8 cellular contexts compared by ENCODE assay signal in genomic region chrX:103687696-103688191, GRCh38. TPM values are rescaled to one million over a fixed set of nuclear protein-coding genes. Genes with fewer than 3 reads are reported as not detected.
DNase-seq lines count a peak whose midpoint lies in the region; ATAC-seq and TF ChIP-seq lines count a peak whose summit lies in the region.

No MANE protein-coding gene starts in this region.

- ATAC-seq in GM21381 (IDR thresholded peaks at IDR 0.05; ENCODE audit: unreplicated experiment) (no peak), GM18907 (IDR thresholded peaks at IDR 0.05; ENCODE audit: unreplicated experiment) (no peak)

- H3K9me3 ChIP-seq in ascending aorta, result no peaks in the 10 kb centered on the region

- DNase-seq in GF-D8 (lab: John Stamatoyannopoulos, UW) (peak; percentile 24), NCI-H1105 treated with DMSO at 0.1 percent for 48 hours (lab: John Stamatoyannopoulos, UW) (peak; percentile 73), T follicular helper cell (ENCODE audit: low read depth) (peak; percentile 17), ascending aorta (ENCODE audit: low spot score in 2 of 2) (peak in 1 of 2 donors; percentile 81), hepatic stellate cell (ENCODE audit: low spot score) (peak; percentile 41)

- H3K4me3 ChIP-seq in ascending aorta (peak overlapping the region; percentile 52 to 63), rectal smooth muscle tissue (ENCODE audit: low read length) (peak overlapping the region; percentile 86)

- intact Hi-C loops in ascending aorta (cut with DNase I), result loop anchor here (2.0 to 10.0 kb wide), 9 partner anchors 59 to 1755 kb away; partner anchors contain the start of genes RAB9B, SLC25A53, TCEAL1 and TCEAL3

- peak overlapping the region; percentile 83 for H3K9ac ChIP-seq in rectal smooth muscle tissue (ENCODE audit: low read length)

- no peaks in the 10 kb centered on the region for H3K4me1 ChIP-seq in ascending aorta
- H3K4me1 ChIP-seq in rectal smooth muscle tissue (ENCODE audit: control insufficient read depth, insufficient read depth, low read length), result no peaks in the 10 kb centered on the region

- H3K36me3 ChIP-seq in ascending aorta (peaks cover 7 to 10% of the 10 kb centered on the region in 2 donors), rectal smooth muscle tissue (ENCODE audit: control insufficient read depth, insufficient read depth, low read length) (peaks cover 3% of the 10 kb centered on the region)

- H3K27me3 ChIP-seq in ascending aorta (no peaks in the 10 kb centered on the region), rectal smooth muscle tissue (ENCODE audit: control insufficient read depth, insufficient read depth, low read length) (peaks cover 3% of the 10 kb centered on the region)

- peak; percentile 59 to 67 (median 66) for TF ChIP-seq CTCF in ascending aorta (IDR thresholded peaks at IDR 0.05)

- H3K27ac ChIP-seq in ascending aorta (peak overlapping the region; percentile 89 to 91), rectal smooth muscle tissue (ENCODE audit: low read depth, low read length) (peak overlapping the region; percentile 97)

RNA-seq across cellular contexts. Expression of gene MORF4L2, which starts 1.2 kb away (rescaled TPM):
- total RNA-seq in ascending aorta, result 211 TPM

RNA-seq across cellular contexts. Expression of gene TMEM31, which starts 23.0 kb away (rescaled TPM):
- total RNA-seq in ascending aorta, result not detected

RNA-seq across cellular contexts. Expression of gene TCEAL1, which starts 59.0 kb away (rescaled TPM):
- 4.9 TPM for total RNA-seq in ascending aorta
